16 cellular contexts compared by ENCODE assay signal in the genomic region with DNA sequence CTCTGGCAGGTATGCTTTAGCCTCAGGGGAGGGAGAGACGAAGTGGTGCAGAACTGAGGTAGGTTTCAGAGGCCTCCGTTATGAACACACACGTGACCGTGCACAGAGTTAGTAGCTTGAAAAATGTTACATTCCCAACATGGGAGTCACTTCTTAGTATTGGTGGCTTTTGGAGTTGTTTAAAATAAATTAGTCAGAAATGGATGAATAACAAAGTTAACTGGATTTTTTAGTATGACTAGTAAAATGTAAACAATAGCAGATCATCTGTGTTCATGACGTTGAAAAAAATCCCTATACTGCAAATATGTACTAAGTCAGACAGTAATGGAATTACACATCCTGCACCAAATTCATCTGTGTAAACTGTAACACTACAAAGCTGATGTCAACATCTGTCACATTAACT.
A peak's percentile ranks its signal among the peaks of the same experiment; 100 is the strongest.
DNase-seq lines count a peak whose midpoint lies in the region; ATAC-seq, FAIRE-seq and TF ChIP-seq lines count a peak whose summit lies in the region.
"Had no signal": no experiment of that assay in that cellular context is flagged by ENCODE, and none has a peak within 500 bp of the region (broad histone marks: within the 10 kb centered on the region; RNA-seq: fewer than 3 reads in every experiment).

No MANE protein-coding gene starts in this region.

- H3K4me3 Mint-ChIP-seq in astrocyte (ENCODE audit: unreplicated experiment): no peak overlapping the region
- H3K4me3 Mint-ChIP-seq in immature natural killer cell: no peak overlapping the region
- H3K4me3 Mint-ChIP-seq: stimulated activated naive CD8-positive, alpha-beta T cell treated with anti-CD3 and anti-CD28 coated beads, Interleukin-15, Interleukin-2, amounts not matched to agents 100 ng/mL and 50 ng/mL, for 24 hours had no signal

- no peaks in the 10 kb centered on the region for H3K27me3 ChIP-seq in astrocyte (ENCODE audit: insufficient read depth, low read length)
- H3K27me3 ChIP-seq: ascending aorta had no signal

- H3K9me3 Mint-ChIP-seq in astrocyte (ENCODE audit: unreplicated experiment): peaks cover 2% of the 10 kb centered on the region
- peaks cover 0 to 2% (median 0%) of the 10 kb centered on the region in 6 donors for H3K9me3 Mint-ChIP-seq in immature natural killer cell
- H3K9me3 Mint-ChIP-seq: activated T-helper 2 cell treated with anti-CD3 and anti-CD28 coated beads, Interferon-gamma antibody, Interleukin-2, Interleukin-4, amounts not matched to agents 10 μg/mL and 5 μg/mL and 100 μg/mL, durations not matched to agents 14 hours and 24 hours and 36 hours had no signal

- H3K79me2 ChIP-seq in astrocyte (ENCODE audit: insufficient read depth, low read length): no peaks in the 10 kb centered on the region

- no peak overlapping the region for H3K9ac ChIP-seq in astrocyte (ENCODE audit: low read length)

- no peak overlapping the region for H2AFZ ChIP-seq in astrocyte (ENCODE audit: low read depth, low read length)

- H3K27ac ChIP-seq in astrocyte (ENCODE audit: low read depth, low read length) (no peak overlapping the region), substantia nigra (ENCODE audit: low read depth, low read length, poor library complexity, severe bottlenecking) (peak overlapping the region; percentile 43)
- H3K27ac ChIP-seq: ascending aorta, VCaP had no signal

- no peaks in the 10 kb centered on the region for H4K20me1 ChIP-seq in astrocyte (ENCODE audit: insufficient read depth, low read length)

- no peak for TF ChIP-seq CTCF in astrocyte (IDR thresholded peaks at IDR 0.05; ENCODE audit: insufficient read depth, low read depth, low read length)
- no peak for TF ChIP-seq CTCF in fibroblast of villous mesenchyme (IDR thresholded peaks at IDR 0.05; ENCODE audit: insufficient read depth, low read depth, low read length)

- H3K4me1 Mint-ChIP-seq in astrocyte (ENCODE audit: low read depth, unreplicated experiment): peaks cover 11% of the 10 kb centered on the region
- H3K4me1 Mint-ChIP-seq in immature natural killer cell: no peaks in the 10 kb centered on the region

- peak overlapping the region; percentile 34 for H3K27ac Mint-ChIP-seq in astrocyte (ENCODE audit: unreplicated experiment)
- no peak overlapping the region for H3K27ac Mint-ChIP-seq in immature natural killer cell
- H3K27ac Mint-ChIP-seq: activated T-helper 2 cell treated with anti-CD3 and anti-CD28 coated beads, Interferon-gamma antibody, Interleukin-2, Interleukin-4, amounts not matched to agents 10 μg/mL and 5 μg/mL and 100 μg/mL, durations not matched to agents 14 hours and 24 hours and 36 hours; stimulated activated naive CD8-positive, alpha-beta T cell treated with anti-CD3 and anti-CD28 coated beads, Interleukin-15, Interleukin-2, amounts not matched to agents 100 ng/mL and 50 ng/mL, for 24 hours had no signal

- H3K4me1 ChIP-seq in astrocyte (ENCODE audit: insufficient read depth, low read length): peaks cover 11% of the 10 kb centered on the region
- H3K4me1 ChIP-seq: ascending aorta had no signal

- H3K27me3 Mint-ChIP-seq in astrocyte (ENCODE audit: low read depth, unreplicated experiment): peaks cover 1% of the 10 kb centered on the region
- H3K27me3 Mint-ChIP-seq in immature natural killer cell (ENCODE audit: low read depth in 3 of 3): peaks cover 1 to 9% (median 8%) of the 10 kb centered on the region in 3 donors

- H3K4me3 ChIP-seq in astrocyte (ENCODE audit: insufficient read depth, low read depth, low read length) (no peak overlapping the region), fibroblast of villous mesenchyme (ENCODE audit: low read depth, low read length) (no peak overlapping the region)
- H3K4me3 ChIP-seq: ascending aorta had no signal

- H3K9me3 ChIP-seq in astrocyte (ENCODE audit: insufficient read depth, low read depth, low read length): no peaks in the 10 kb centered on the region

- DNase-seq in H4 (ENCODE audit: low spot score) (peak; percentile 25), astrocyte (ENCODE audit: low read depth) (peak; percentile 57), fibroblast of villous mesenchyme (ENCODE audit: low read depth) (peak; percentile 51), substantia nigra (lab: John Stamatoyannopoulos, UW) (no peak), immature natural killer cell (no peak)
- DNase-seq: GDM1; NCI-H2029; NCI-H510A; stimulated activated CD4-positive, alpha-beta T cell treated with anti-CD3 and anti-CD28 coated beads, Interleukin-12 subunit alpha, Interleukin-12 subunit beta, amount 100 ng/mL, for 4 hours had no signal

- H3K36me3 ChIP-seq in astrocyte (ENCODE audit: insufficient read depth, low read length): no peaks in the 10 kb centered on the region
- H3K36me3 ChIP-seq: ascending aorta had no signal

- no peaks in the 10 kb centered on the region for H3K36me3 Mint-ChIP-seq in astrocyte (ENCODE audit: low read depth, unreplicated experiment)
- no peaks in the 10 kb centered on the region for H3K36me3 Mint-ChIP-seq in immature natural killer cell

- no peak for ATAC-seq in GM19324 (IDR thresholded peaks at IDR 0.05; ENCODE audit: low FRiP score, unreplicated experiment)
- ATAC-seq in HG03378 (IDR thresholded peaks at IDR 0.05; ENCODE audit: unreplicated experiment): no peak
- ATAC-seq in HG03280 (IDR thresholded peaks at IDR 0.05; ENCODE audit: unreplicated experiment): no peak

- peak; percentile 59 for FAIRE-seq in astrocyte (lab: Jason Lieb, UNC)

- peak overlapping the region; percentile 43 for H3K4me2 ChIP-seq in astrocyte (ENCODE audit: low read length)

Comparison
In these comparisons a context has a peak if more than half of its experiments do, and no peak if none do; other contexts are left out.
1. DNase-seq: peak in H4 (single experiment), astrocyte (single experiment) and fibroblast of villous mesenchyme (single experiment); none in substantia nigra (0 of 49) and immature natural killer cell (0 of 3).